In genomic region chr12:52126050-52126604, GRCh38 we compare ENCODE assay signal across 15 cellular contexts. TPM values are rescaled to one million over a fixed set of nuclear protein-coding genes. Genes with fewer than 3 reads are reported as not detected.
A peak's percentile ranks its signal among the peaks of the same experiment; 100 is the strongest.
DNase-seq lines count a peak whose midpoint lies in the region; ATAC-seq lines count a peak whose summit lies in the region.
"Had no signal": no experiment of that assay in that cellular context is flagged by ENCODE, and none has a peak within 500 bp of the region (broad histone marks: within the 10 kb centered on the region; RNA-seq: fewer than 3 reads in every experiment).

No MANE protein-coding gene starts in this region.

- no peak for ATAC-seq in HG03432 (IDR thresholded peaks at IDR 0.05; ENCODE audit: unreplicated experiment)
- ATAC-seq: stimulated activated naive CD8-positive, alpha-beta T cell treated with anti-CD3 and anti-CD28 coated beads, Interleukin-15, amount 100 ng/mL, for 72 hours had no signal

- peak overlapping the region; percentile 38 for H3K27ac ChIP-seq in temporal lobe (ENCODE audit: low read depth, low read length)
- H3K27ac ChIP-seq: GM23248 had no signal

- DNase-seq in NCI-H1092 treated with DMSO at 0.1 percent for 48 hours (lab: John Stamatoyannopoulos, UW) (peak; percentile 15), NCI-H1092 (lab: John Stamatoyannopoulos, UW) (no peak), NCI-H69 (lab: John Stamatoyannopoulos, UW) (peak; percentile 83), iPS-NIHi11 (ENCODE audit: low spot score) (peak; percentile 14), NCI-H2107 treated with DMSO at 0.1 percent for 48 hours (lab: John Stamatoyannopoulos, UW; ENCODE audit: unreplicated experiment) (no peak), HPDE6-E6E7 (ENCODE audit: extremely low spot score) (no peak)
- DNase-seq: activated CD4-positive, alpha-beta T cell treated with anti-CD3 and anti-CD28 coated beads for 48 hours; activated gamma-delta T cell; GM23248; stimulated activated CD4-positive, alpha-beta T cell treated with anti-CD3 and anti-CD28 coated beads, Interleukin-4, amount 100 ng/mL, for 1 hour; stimulated activated naive CD8-positive, alpha-beta T cell treated with anti-CD3 and anti-CD28 coated beads, Interleukin-15, amount 100 ng/mL, for 72 hours had no signal

RNA-seq across cellular contexts. Expression of gene SMIM41, which starts 46.6 kb away (rescaled TPM):
- total RNA-seq in temporal lobe, result not detected
- total RNA-seq: A172, GM23248, OCI-LY7 had no signal

RNA-seq across cellular contexts. Expression of gene ATG101, which starts 56.3 kb away (rescaled TPM):
- 15.0 TPM for total RNA-seq in temporal lobe

Comparison
In these comparisons a context has a peak if more than half of its experiments do, and no peak if none do; other contexts are left out.
1. DNase-seq: peak in NCI-H1092 treated with DMSO at 0.1 percent for 48 hours (single experiment), NCI-H69 (single experiment) and iPS-NIHi11 (single experiment); none in NCI-H1092 (single experiment), NCI-H2107 treated with DMSO at 0.1 percent for 48 hours (single experiment) and HPDE6-E6E7 (single experiment).